In genomic region chr5:10886497-10886896, GRCh38 we compare ENCODE assay signal across 33 cellular contexts.
"Had no signal": no experiment of that assay in that cellular context is flagged by ENCODE, and none has a peak within 500 bp of the region (broad histone marks: within the 10 kb centered on the region; RNA-seq: fewer than 3 reads in every experiment).

No MANE protein-coding gene starts in this region.

- DNase-seq: activated effector memory CD4-positive, alpha-beta T cell treated with anti-CD3 and anti-CD28 coated beads, Interleukin-2, amount 50 U/mL, for 16 hours; activated effector memory CD4-positive, alpha-beta T cell treated with Interleukin-2 at 50 U/mL for 16 hours; activated gamma-delta T cell; activated gamma-delta T cell treated with Interleukin-2 at 50 U/mL for 16 hours; activated naive CD4-positive, alpha-beta T cell; activated naive CD4-positive, alpha-beta T cell treated with anti-CD3 and anti-CD28 coated beads for 36 hours; activated naive CD4-positive, alpha-beta T cell treated with anti-CD3 and anti-CD28 coated beads, Interleukin-2, amount 10 ng/mL, durations not matched to agents 7 days and 5 days; activated naive CD4-positive, alpha-beta T cell treated with anti-CD3 and anti-CD28 coated beads, Interleukin-2, amount 50 U/mL, for 16 hours; activated naive CD4-positive, alpha-beta T cell treated with Interleukin-2 at 50 U/mL for 16 hours; activated naive CD8-positive, alpha-beta T cell treated with anti-CD3 and anti-CD28 coated beads for 36 hours; activated naive CD8-positive, alpha-beta T cell treated with anti-CD3 and anti-CD28 coated beads, Interleukin-2, amount 10 ng/mL, durations not matched to agents 7 days and 5 days; activated naive CD8-positive, alpha-beta T cell treated with anti-CD3 and anti-CD28 coated beads, Interleukin-2, amount 50 U/mL, for 24 hours; activated T-cell treated with anti-CD3 and anti-CD28 coated beads, Interleukin-2, amount 50 U/mL, for 24 hours; activated T-cell treated with anti-CD3 and anti-CD28 coated beads, Interleukin-2, amount 50 U/mL, for 4 hours; activated T-cell treated with anti-CD3 and anti-CD28 coated beads, Interleukin-2, amount 50 U/mL, for 48 hours; activated T-cell treated with anti-CD3 and anti-CD28 coated beads, Interleukin-2, amount 50 U/mL, for 72 hours; adrenal gland; amniotic stem cell; amygdala; anterior cingulate cortex; aorta; body of pancreas; brain microvascular endothelial cell; caudate nucleus; central memory CD4-positive, alpha-beta T cell; cerebellar nuclear complex had no signal

- H3K27me3 ChIP-seq: adrenal gland, ascending aorta, body of pancreas, brain microvascular endothelial cell, breast epithelium, cardiac muscle cell had no signal

- H3K9me3 ChIP-seq: adrenal gland, body of pancreas, breast epithelium had no signal

- ATAC-seq: activated naive CD4-positive, alpha-beta T cell treated with anti-CD3 and anti-CD28 coated beads, Interleukin-2, amount 50 U/mL, for 72 hours; activated naive CD8-positive, alpha-beta T cell treated with anti-CD3 and anti-CD28 coated beads, Interleukin-2, amount 50 U/mL, for 24 hours; activated T-cell treated with anti-CD3 and anti-CD28 coated beads, Interleukin-2, amount 50 U/mL, for 4 hours; activated T-cell treated with anti-CD3 and anti-CD28 coated beads, Interleukin-2, amount 50 U/mL, for 72 hours; activated T-helper 17 cell treated with anti-CD3 and anti-CD28 coated beads, Interleukin-2, amount 50 U/mL, for 72 hours; body of pancreas had no signal

- H3K36me3 ChIP-seq: adrenal gland, ascending aorta, brain microvascular endothelial cell, breast epithelium, cardiac muscle cell had no signal

- FAIRE-seq: astrocyte, bronchial epithelial cell had no signal

- H3K4me3 ChIP-seq: adrenal gland, ascending aorta, body of pancreas, breast epithelium, cardiac muscle cell had no signal

- H3K27ac ChIP-seq: adrenal gland, ascending aorta, body of pancreas, brain microvascular endothelial cell, breast epithelium, cardiac muscle cell had no signal

- H3K4me1 ChIP-seq: adrenal gland, ascending aorta, body of pancreas, breast epithelium had no signal
